14 cellular contexts compared by ENCODE assay signal in the genomic region with DNA sequence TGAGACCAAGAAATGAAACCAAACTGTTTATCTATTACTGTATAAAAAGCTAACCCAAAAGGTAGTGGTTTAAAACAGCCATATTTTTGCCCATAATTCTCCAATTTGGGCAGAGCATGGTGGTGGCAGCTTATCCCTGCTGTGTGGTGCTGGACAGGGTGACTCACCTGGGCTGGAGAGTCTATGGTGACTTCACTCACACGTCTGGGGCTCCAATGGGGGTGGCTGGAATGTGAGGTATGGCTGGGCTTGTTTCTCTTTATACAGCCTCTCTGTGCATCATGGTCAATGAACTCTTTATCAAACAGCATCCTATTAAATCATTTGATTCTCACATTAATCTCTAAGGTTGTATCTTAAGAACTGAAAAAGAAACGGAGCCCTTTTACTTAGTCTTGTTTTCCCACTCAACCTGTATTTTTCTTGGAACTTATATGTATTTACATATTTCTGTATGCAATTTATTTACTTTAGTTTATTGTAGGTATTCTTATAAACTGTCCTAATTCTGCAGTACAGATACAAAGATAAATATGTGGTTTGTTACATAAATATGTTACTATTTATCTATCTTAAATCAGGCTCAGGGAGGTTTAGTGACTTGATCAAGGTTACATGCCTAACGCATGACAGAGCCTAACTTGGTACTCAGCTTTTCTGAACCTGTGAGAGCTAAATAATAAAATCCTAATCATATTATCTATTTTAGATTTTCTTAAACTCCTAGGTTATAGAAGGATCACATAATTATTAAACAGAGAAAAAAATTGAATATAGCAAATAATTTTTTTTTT. TPM values are rescaled to one million over a fixed set of nuclear protein-coding genes. Genes with fewer than 3 reads are reported as not detected.
DNase-seq lines count a peak whose midpoint lies in the region; ATAC-seq and TF ChIP-seq lines count a peak whose summit lies in the region.
"Had no signal": no experiment of that assay in that cellular context is flagged by ENCODE, and none has a peak within 500 bp of the region (broad histone marks: within the 10 kb centered on the region; RNA-seq: fewer than 3 reads in every experiment).

No MANE protein-coding gene starts in this region.

- peaks cover 0 to 3% of the 10 kb centered on the region in 2 donors for H3K4me1 ChIP-seq in adrenal gland (replicated peaks in 1 of 2)
- H3K4me1 ChIP-seq: Peyer's patch had no signal

- H3K27ac ChIP-seq in adrenal gland (no peak overlapping the region), dorsolateral prefrontal cortex (no peak overlapping the region)
- H3K27ac ChIP-seq: Peyer's patch had no signal

- no peaks in the 10 kb centered on the region for H3K9me3 ChIP-seq in adrenal gland (replicated peaks in 1 of 3)
- H3K9me3 ChIP-seq: Peyer's patch had no signal

- peak; percentile 66 for DNase-seq in AG08396 (ENCODE audit: low spot score)
- peak; percentile 51 for DNase-seq in HS-27A (ENCODE audit: low read depth)
- peak in 4 of 7 donors; percentile 5 to 35 (median 27) for DNase-seq in adrenal gland
- DNase-seq in iPS-NIHi11 (ENCODE audit: low spot score): peak; percentile 30
- no peak for DNase-seq in activated gamma-delta T cell treated with Interleukin-2 at 50 U/mL for 16 hours
- DNase-seq in dorsolateral prefrontal cortex: no peak
- no peak for DNase-seq in T-helper 2 cell
- DNase-seq: aorta; effector CD8-positive, alpha-beta T cell; NCI-H2227 treated with DMSO at 0.1 percent for 48 hours; Peyer's patch; stimulated activated CD4-positive, alpha-beta T cell treated with anti-CD3 and anti-CD28 coated beads, Interleukin-2, amount 100 ng/mL, for 24 hours had no signal

- no peaks in the 10 kb centered on the region for H3K36me3 ChIP-seq in adrenal gland (replicated peaks in 1 of 2)
- H3K36me3 ChIP-seq: Peyer's patch had no signal

- no peaks in the 10 kb centered on the region for H3K27me3 ChIP-seq in adrenal gland
- no peaks in the 10 kb centered on the region for H3K27me3 ChIP-seq in dorsolateral prefrontal cortex
- H3K27me3 ChIP-seq: Peyer's patch had no signal

- ATAC-seq in GM21576 (IDR thresholded peaks at IDR 0.05; ENCODE audit: unreplicated experiment): no peak
- ATAC-seq: stimulated activated effector memory CD8-positive, alpha-beta T cell treated with anti-CD3 and anti-CD28 coated beads, Interleukin-12 subunit alpha, Interleukin-12 subunit beta, amount 100 ng/mL, for 72 hours had no signal

- TF ChIP-seq POLR2A in adrenal gland (IDR thresholded peaks at IDR 0.05): no peak

- TF ChIP-seq CTCF in adrenal gland (IDR thresholded peaks at IDR 0.05): no peak
- no peak for TF ChIP-seq CTCF in dorsolateral prefrontal cortex (IDR thresholded peaks at IDR 0.05 in 54 of 56, conservative IDR thresholded peaks at IDR 0.05 in 2 of 56; ENCODE audit: low read depth in 1 of 56, partially characterized antibody in 56 of 56)

- H3K4me3 ChIP-seq in adrenal gland (no peak overlapping the region), dorsolateral prefrontal cortex (no peak overlapping the region)
- H3K4me3 ChIP-seq: Peyer's patch had no signal

- 35 to 39% (median 36%) methylated on average over 3 of the region's 3 CpGs for WGBS in adrenal gland, 4 donors

- intact Hi-C loops in adrenal gland (cut with DNase I) (no loop called here), dorsolateral prefrontal cortex (cut with DNase I) (no loop called here)

RNA-seq across cellular contexts. Expression of a gene that starts 37.5 kb away (rescaled TPM):
- total RNA-seq in adrenal gland (100 to 1,000 TPM in 3 of 8 donors, 10 to 100 TPM in 5; 51.2 to 114 (median 85.4) TPM), dorsolateral prefrontal cortex (100 to 1,000 TPM in 93 of 120 experiments, 10 to 100 TPM in 27; 60.2 to 237 (median 115) TPM)
- polyA plus RNA-seq in adrenal gland: 10 to 100 TPM; 28.7 to 48.3 (median 31.0) TPM

Comparison
In these comparisons a context has a peak if more than half of its experiments do, and no peak if none do; other contexts are left out.
1. DNase-seq: peak in AG08396 (single experiment), HS-27A (single experiment), adrenal gland (4 of 7) and iPS-NIHi11 (single experiment); none in activated gamma-delta T cell treated with Interleukin-2 at 50 U/mL for 16 hours (single experiment), dorsolateral prefrontal cortex (0 of 10) and T-helper 2 cell (0 of 5).